In genomic region chr7:122689346-122690109, GRCh38 we compare ENCODE assay signal across 15 cellular contexts. TPM values are rescaled to one million over a fixed set of nuclear protein-coding genes. Genes with fewer than 3 reads are reported as not detected.
DNase-seq lines count a peak whose midpoint lies in the region; ATAC-seq and TF ChIP-seq lines count a peak whose summit lies in the region.
"Had no signal": no experiment of that assay in that cellular context is flagged by ENCODE, and none has a peak within 500 bp of the region (broad histone marks: within the 10 kb centered on the region; RNA-seq: fewer than 3 reads in every experiment).

No MANE protein-coding gene starts in this region.

- no peak overlapping the region for H2AK9ac ChIP-seq in IMR-90 (replicated peaks; ENCODE audit: low read depth, low read length, poor library complexity)

- H3K4me1 ChIP-seq in IMR-90 (ENCODE audit: control insufficient read depth, insufficient read depth, low read length), result no peaks in the 10 kb centered on the region
- no peaks in the 10 kb centered on the region for H3K4me1 ChIP-seq in upper lobe of right lung
- H3K4me1 ChIP-seq: HAP-1 had no signal

- no peak overlapping the region for H2BK15ac ChIP-seq in IMR-90 (ENCODE audit: low read depth, low read length)

- H3K4me3 ChIP-seq in IMR-90 (ENCODE audit: insufficient read depth, low read depth, low read length), result no peak overlapping the region
- H3K4me3 ChIP-seq in upper lobe of right lung, result no peak overlapping the region
- H3K4me3 ChIP-seq: HAP-1 had no signal

- H3K27me3 Mint-ChIP-seq in endothelial cell (ENCODE audit: unreplicated experiment) (peaks cover 1% of the 10 kb centered on the region), glutamatergic neuron (ENCODE audit: unreplicated experiment) (peaks cover 5% of the 10 kb centered on the region)
- H3K27me3 Mint-ChIP-seq: CD4-positive, alpha-beta T cell; IgD-negative memory B cell had no signal

- H2AK5ac ChIP-seq in IMR-90 (ENCODE audit: low read depth, low read length), result no peak overlapping the region

- intact Hi-C loops in left ventricle myocardium superior (cut with micrococcal nuclease) (no loop called here), cardiac septum (cut with DNase I) (no loop called here), IMR-90 (cut with micrococcal nuclease) (no loop called here), upper lobe of right lung (cut with DNase I) (no loop called here)

- DNase-seq in left ventricle myocardium superior (no peak), cardiac septum (ENCODE audit: low spot score) (no peak), IMR-90 (no peak), endothelial cell (ENCODE audit: low spot score) (no peak), upper lobe of right lung (no peak), 8988T (no peak), glutamatergic neuron (no peak), caudate nucleus (lab: John Stamatoyannopoulos, UW) (no peak)
- DNase-seq: ACHN; CD4-positive, alpha-beta T cell; NCI-H524 treated with DMSO at 0.1 percent for 48 hours; PC-3 had no signal

- no TSS peak for BruUV-seq in IMR-90 (replicated peaks; lab: Mats Ljungman, UMichigan)

- H3K14ac ChIP-seq in IMR-90 (replicated peaks; ENCODE audit: low read depth, low read length), result no peak overlapping the region

- in situ Hi-C loops in IMR-90 (cut with MboI; ENCODE audit: low sequenced_read_pairs), result no loop called here

- no peak overlapping the region for H3K23ac ChIP-seq in IMR-90 (ENCODE audit: low read depth, low read length)

- TF ChIP-seq POLR2A in IMR-90 (IDR thresholded peaks at IDR 0.05; ENCODE audit: low read depth, low read length), result no peak

- H3K27me3 ChIP-seq in IMR-90 (ENCODE audit: control insufficient read depth, insufficient read depth, low read length) (no peaks in the 10 kb centered on the region), upper lobe of right lung (no peaks in the 10 kb centered on the region)

- CTCF ChIA-PET in IMR-90 (lab: Yijun Ruan, JAX), result no interaction called here

- no peak overlapping the region for H4K8ac ChIP-seq in IMR-90 (ENCODE audit: low read depth in 2 of 2, low read length in 2 of 2)

- H3K9me3 ChIP-seq in IMR-90 (ENCODE audit: control insufficient read depth, insufficient read depth, low read length) (peaks cover 25% of the 10 kb centered on the region), upper lobe of right lung (no peaks in the 10 kb centered on the region)
- H3K9me3 ChIP-seq: HAP-1 had no signal

- peaks cover 3% of the 10 kb centered on the region for H3K4me1 Mint-ChIP-seq in endothelial cell (ENCODE audit: unreplicated experiment)
- H3K4me1 Mint-ChIP-seq in glutamatergic neuron (ENCODE audit: low read depth, unreplicated experiment), result peaks cover 5% of the 10 kb centered on the region
- H3K4me1 Mint-ChIP-seq: IgD-negative memory B cell had no signal

- no peak overlapping the region for H3K27ac Mint-ChIP-seq in endothelial cell (ENCODE audit: unreplicated experiment)
- H3K27ac Mint-ChIP-seq in glutamatergic neuron (ENCODE audit: unreplicated experiment), result no peak overlapping the region
- H3K27ac Mint-ChIP-seq: CD4-positive, alpha-beta T cell; IgD-negative memory B cell had no signal

- H4K91ac ChIP-seq in IMR-90 (ENCODE audit: insufficient read depth, low read depth, low read length), result no peak overlapping the region

- ATAC-seq in left ventricle myocardium superior (peak; percentile 10), IMR-90 (ENCODE audit: low read depth) (no peak), upper lobe of right lung (peak; percentile 8)
- ATAC-seq: PC-3 had no signal

- H3K36me3 Mint-ChIP-seq in endothelial cell (ENCODE audit: low read depth, unreplicated experiment) (peaks cover 7% of the 10 kb centered on the region), glutamatergic neuron (ENCODE audit: unreplicated experiment) (peaks cover 7% of the 10 kb centered on the region)
- H3K36me3 Mint-ChIP-seq: IgD-negative memory B cell had no signal

- POLR2A ChIA-PET in IMR-90 (lab: Charles Lee; ENCODE audit: unreplicated experiment), result no interaction called here

- H2AFZ ChIP-seq in IMR-90 (replicated peaks; ENCODE audit: low read length, poor library complexity), result peak overlapping the region; percentile 21

- no peak overlapping the region for H3K4ac ChIP-seq in IMR-90 (ENCODE audit: low read depth, low read length)

- no peak for TF ChIP-seq RAD21 in IMR-90 (IDR thresholded peaks at IDR 0.05; ENCODE audit: low read length)

- dilution Hi-C loops in IMR-90 (cut with HindIII; ENCODE audit: low sequenced_read_pairs, unreplicated experiment), result no loop called here

- H3K4me3 Mint-ChIP-seq in endothelial cell (ENCODE audit: unreplicated experiment) (no peak overlapping the region), glutamatergic neuron (ENCODE audit: unreplicated experiment) (no peak overlapping the region)
- H3K4me3 Mint-ChIP-seq: CD4-positive, alpha-beta T cell; IgD-negative memory B cell had no signal

- no peak overlapping the region for H4K5ac ChIP-seq in IMR-90 (ENCODE audit: low read depth, low read length)

- H3K27ac ChIP-seq in IMR-90 (ENCODE audit: insufficient read depth, low read length) (no peak overlapping the region), upper lobe of right lung (no peak overlapping the region), caudate nucleus (ENCODE audit: low read depth, low read length) (no peak overlapping the region)

- H3K4me2 ChIP-seq in IMR-90 (ENCODE audit: low read depth, low read length), result no peak overlapping the region

- H2BK20ac ChIP-seq in IMR-90 (ENCODE audit: low read depth, low read length), result no peak overlapping the region

- TF ChIP-seq CTCF in IMR-90 (conservative IDR thresholded peaks at IDR 0.05; ENCODE audit: low read depth, low read length) (no peak), endothelial cell (IDR thresholded peaks at IDR 0.05; ENCODE audit: unreplicated experiment) (peak; percentile 11), upper lobe of right lung (IDR thresholded peaks at IDR 0.05) (no peak), glutamatergic neuron (IDR thresholded peaks at IDR 0.05; ENCODE audit: partially characterized antibody, unreplicated experiment) (no peak)

- H2BK5ac ChIP-seq in IMR-90 (ENCODE audit: low read depth, low read length, poor library complexity, severe bottlenecking), result no peak overlapping the region

- no peaks in the 10 kb centered on the region for H3K9me3 Mint-ChIP-seq in endothelial cell (ENCODE audit: unreplicated experiment)
- H3K9me3 Mint-ChIP-seq in glutamatergic neuron (ENCODE audit: unreplicated experiment), result peaks cover 5% of the 10 kb centered on the region
- H3K9me3 Mint-ChIP-seq: IgD-negative memory B cell had no signal

- no peak overlapping the region for H2BK120ac ChIP-seq in IMR-90 (ENCODE audit: low read depth, low read length)

- no peaks in the 10 kb centered on the region for H3K36me3 ChIP-seq in IMR-90 (ENCODE audit: control insufficient read depth, insufficient read depth, low read length)
- H3K36me3 ChIP-seq in upper lobe of right lung, result no peaks in the 10 kb centered on the region
- H3K36me3 ChIP-seq: HAP-1 had no signal

- H3K79me1 ChIP-seq in IMR-90 (ENCODE audit: low read depth in 1 of 2, low read length in 2 of 2), result no peaks in the 10 kb centered on the region

- H3K9ac ChIP-seq in IMR-90 (ENCODE audit: low read depth, low read length), result no peak overlapping the region

- no peaks in the 10 kb centered on the region for H4K20me1 ChIP-seq in IMR-90 (ENCODE audit: insufficient read depth, low read length)

- H3K18ac ChIP-seq in IMR-90 (ENCODE audit: low read depth, low read length), result no peak overlapping the region

- 88% methylated on average over 3 of the region's 13 CpGs; no CpG with 5 or more reads in 1 of the 2 experiments for WGBS in IMR-90 (ENCODE audit: extremely low coverage in 2 of 2, insufficient read length in 1 of 2), 2 experiments

- no peaks in the 10 kb centered on the region for H3K9me1 ChIP-seq in IMR-90 (ENCODE audit: insufficient read depth, low read length)

- no peak overlapping the region for H3K56ac ChIP-seq in IMR-90 (ENCODE audit: extremely low read depth, insufficient read depth, low read length)

TF ChIP-seq in IMR-90, 13 proteins besides CTCF, POLR2A, EP300 and RAD21 (continues in another document):
- TF ChIP-seq NFE2L2 (IDR thresholded peaks at IDR 0.05; ENCODE audit: low read depth, low read length) (no peak), SMC3 (IDR thresholded peaks at IDR 0.05; ENCODE audit: low read depth, low read length) (no peak), MXI1 (IDR thresholded peaks at IDR 0.05; ENCODE audit: borderline replicate concordance, low read depth, low read length) (no peak), MAFK (IDR thresholded peaks at IDR 0.05; ENCODE audit: low read depth, low read length) (no peak), BHLHE40 (IDR thresholded peaks at IDR 0.05; ENCODE audit: low read depth, low read length) (no peak), USF2 (IDR thresholded peaks at IDR 0.05; ENCODE audit: low read depth, low read length) (no peak), FOS (IDR thresholded peaks at IDR 0.05; ENCODE audit: low read depth, low read length) (no peak), CEBPB (IDR thresholded peaks at IDR 0.05; ENCODE audit: low read depth, low read length) (no peak)

RNA-seq across cellular contexts. Expression of gene RNF133, which starts 9.4 kb away (rescaled TPM):
- total RNA-seq in left ventricle myocardium superior (0.47 TPM), cardiac septum (0.43 TPM), IMR-90 (2012; rRNA removed) (under 0.01 TPM in 1 of 2 replicates, not detected in the other), endothelial cell (ENCODE audit: unreplicated experiment) (0.49 TPM), upper lobe of right lung (1.2 TPM), glutamatergic neuron (ENCODE audit: unreplicated experiment) (not detected)
- not detected in 2 replicates for polyA plus RNA-seq in IMR-90 (2012; rRNA removed)
- polyA plus RNA-seq in IMR-90 (2012; cell fraction: cytosol; rRNA removed), result not detected in 2 replicates
- 0.07 TPM in 1 of 2 replicates, not detected in the other for polyA plus RNA-seq in IMR-90 (2012; cell fraction: nucleus; rRNA removed; ENCODE audit: low replicate concordance)
- total RNA-seq: CD4-positive, alpha-beta T cell; LHCN-M2 had no signal
- polyA plus RNA-seq: IgD-negative memory B cell had no signal

RNA-seq across cellular contexts. Expression of gene RNF148, which starts 13.2 kb away (rescaled TPM):
- total RNA-seq in left ventricle myocardium superior (0.22 TPM), cardiac septum (0.48 TPM), IMR-90 (2012; rRNA removed) (not detected in 2 replicates), endothelial cell (ENCODE audit: unreplicated experiment) (1.6 TPM), upper lobe of right lung (1.9 TPM), glutamatergic neuron (ENCODE audit: unreplicated experiment) (not detected)
- not detected in 2 replicates for polyA plus RNA-seq in IMR-90 (2012; rRNA removed)
- not detected in 2 replicates for polyA plus RNA-seq in IMR-90 (2012; cell fraction: cytosol; rRNA removed)
- 0.11 TPM in 1 of 2 replicates, not detected in the other for polyA plus RNA-seq in IMR-90 (2012; cell fraction: nucleus; rRNA removed; ENCODE audit: low replicate concordance)
- total RNA-seq: CD4-positive, alpha-beta T cell; LHCN-M2 had no signal
- polyA plus RNA-seq: IgD-negative memory B cell had no signal
